12 cellular contexts compared by ENCODE assay signal in the genomic region with DNA sequence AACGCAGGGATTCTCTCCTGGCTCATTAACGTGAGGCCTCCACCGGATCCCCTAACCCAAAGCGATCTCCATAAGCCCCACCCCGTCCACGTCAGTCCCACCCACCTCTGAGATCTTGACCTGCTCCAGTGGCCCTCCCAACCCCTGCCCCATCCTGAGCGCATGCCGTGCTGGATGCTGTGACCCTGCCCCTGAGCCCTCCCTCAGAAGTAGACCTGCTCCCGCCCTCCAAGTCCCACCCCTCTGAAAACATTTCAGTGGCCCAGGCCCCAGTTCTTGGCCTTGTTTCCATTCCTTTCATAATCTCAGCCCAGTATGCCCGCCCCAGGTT. TPM values are rescaled to one million over a fixed set of nuclear protein-coding genes. Genes with fewer than 3 reads are reported as not detected.
DNase-seq lines count a peak whose midpoint lies in the region; ATAC-seq lines count a peak whose summit lies in the region.
"Had no signal": no experiment of that assay in that cellular context is flagged by ENCODE, and none has a peak within 500 bp of the region (broad histone marks: within the 10 kb centered on the region; RNA-seq: fewer than 3 reads in every experiment).

No MANE protein-coding gene starts in this region.

- peaks cover 44% of the 10 kb centered on the region for H3K27me3 Mint-ChIP-seq in stimulated activated naive CD8-positive, alpha-beta T cell treated with anti-CD3 and anti-CD28 coated beads, Interleukin-15, amount 100 ng/mL, for 72 hours
- H3K27me3 Mint-ChIP-seq in activated T-helper 17 cell treated with anti-CD3 and anti-CD28 coated beads, Interleukin-2, amount 50 U/mL, for 72 hours = peaks cover 27% of the 10 kb centered on the region

- intact Hi-C loops in posterior vena cava (cut with DNase I) = loop anchor here (5.0 to 10.0 kb wide), 2 partner anchors 93 to 96 kb away; no protein-coding TSS in a partner anchor

- no peaks in the 10 kb centered on the region for H3K36me3 Mint-ChIP-seq in activated T-helper 17 cell treated with anti-CD3 and anti-CD28 coated beads, Interleukin-2, amount 50 U/mL, for 72 hours (ENCODE audit: low read depth)

- DNase-seq in stimulated activated naive CD8-positive, alpha-beta T cell treated with anti-CD3 and anti-CD28 coated beads, Interleukin-15, amount 100 ng/mL, for 72 hours = no peak
- DNase-seq in stimulated activated naive CD8-positive, alpha-beta T cell treated with anti-CD3 and anti-CD28 coated beads, Interleukin-15, Interleukin-2, amounts not matched to agents 100 U/mL and 50 U/mL, for 24 hours = no peak
- DNase-seq in islet precursor cell = peak; percentile 91
- no peak for DNase-seq in NCI-H1092 (lab: John Stamatoyannopoulos, UW)
- no peak for DNase-seq in posterior vena cava (ENCODE audit: low spot score)
- no peak for DNase-seq in SHP77 (lab: John Stamatoyannopoulos, UW)
- DNase-seq: C1 segment of cervical spinal cord, NCI-H1694 treated with DMSO at 0.1 percent for 48 hours, tibial artery had no signal

- H3K27ac Mint-ChIP-seq in stimulated activated naive CD8-positive, alpha-beta T cell treated with anti-CD3 and anti-CD28 coated beads, Interleukin-15, amount 100 ng/mL, for 72 hours = peak overlapping the region in 1 of 2 donors; percentile 69
- no peak overlapping the region for H3K27ac Mint-ChIP-seq in activated T-helper 17 cell treated with anti-CD3 and anti-CD28 coated beads, Interleukin-2, amount 50 U/mL, for 72 hours

- peaks cover 43% of the 10 kb centered on the region for H3K4me1 Mint-ChIP-seq in stimulated activated naive CD8-positive, alpha-beta T cell treated with anti-CD3 and anti-CD28 coated beads, Interleukin-15, amount 100 ng/mL, for 72 hours
- H3K4me1 Mint-ChIP-seq in activated T-helper 17 cell treated with anti-CD3 and anti-CD28 coated beads, Interleukin-2, amount 50 U/mL, for 72 hours = peaks cover 20% of the 10 kb centered on the region

- no peaks in the 10 kb centered on the region for H3K9me3 Mint-ChIP-seq in stimulated activated naive CD8-positive, alpha-beta T cell treated with anti-CD3 and anti-CD28 coated beads, Interleukin-15, amount 100 ng/mL, for 72 hours
- no peaks in the 10 kb centered on the region for H3K9me3 Mint-ChIP-seq in activated T-helper 17 cell treated with anti-CD3 and anti-CD28 coated beads, Interleukin-2, amount 50 U/mL, for 72 hours

- H3K4me3 Mint-ChIP-seq in stimulated activated naive CD8-positive, alpha-beta T cell treated with anti-CD3 and anti-CD28 coated beads, Interleukin-15, amount 100 ng/mL, for 72 hours = peak overlapping the region; percentile 62 to 71
- peak overlapping the region; percentile 52 for H3K4me3 Mint-ChIP-seq in activated T-helper 17 cell treated with anti-CD3 and anti-CD28 coated beads, Interleukin-2, amount 50 U/mL, for 72 hours

- no peak for ATAC-seq in stimulated activated naive CD8-positive, alpha-beta T cell treated with anti-CD3 and anti-CD28 coated beads, Interleukin-15, amount 100 ng/mL, for 72 hours
- no peak for ATAC-seq in stimulated activated naive CD8-positive, alpha-beta T cell treated with anti-CD3 and anti-CD28 coated beads, Interleukin-15, Interleukin-2, amounts not matched to agents 100 U/mL and 50 U/mL, for 24 hours
- ATAC-seq in activated T-helper 17 cell treated with anti-CD3 and anti-CD28 coated beads, Interleukin-2, amount 50 U/mL, for 72 hours (replicated peaks) = no peak
- ATAC-seq in GM21737 (IDR thresholded peaks at IDR 0.05; ENCODE audit: unreplicated experiment) = no peak
- ATAC-seq: right lobe of liver had no signal

RNA-seq across cellular contexts. Expression of gene LMTK3, which starts 19.9 kb away (rescaled TPM):
- 1 to 10 TPM; 3.8 to 5.9 TPM for total RNA-seq in activated T-helper 17 cell treated with anti-CD3 and anti-CD28 coated beads, Interleukin-2, amount 50 U/mL, for 72 hours
- total RNA-seq in posterior vena cava = under 1 TPM; 0.19 to 0.57 TPM

RNA-seq across cellular contexts. Expression of gene CYTH2, which starts 22.6 kb away (rescaled TPM):
- 10 to 100 TPM; 30.6 to 35.4 TPM for total RNA-seq in activated T-helper 17 cell treated with anti-CD3 and anti-CD28 coated beads, Interleukin-2, amount 50 U/mL, for 72 hours
- 10 to 100 TPM; 34.1 to 49.2 TPM for total RNA-seq in posterior vena cava

RNA-seq across cellular contexts. Expression of gene KCNJ14, which starts 36.4 kb away (rescaled TPM):
- total RNA-seq in activated T-helper 17 cell treated with anti-CD3 and anti-CD28 coated beads, Interleukin-2, amount 50 U/mL, for 72 hours = 1 to 10 TPM; 1.7 to 2.1 TPM
- under 1 TPM; 0.52 to 0.65 TPM for total RNA-seq in posterior vena cava

RNA-seq across cellular contexts. Expression of gene GRWD1, which starts 46.0 kb away (rescaled TPM):
- 10 to 100 TPM; 34.9 to 72.9 TPM for total RNA-seq in activated T-helper 17 cell treated with anti-CD3 and anti-CD28 coated beads, Interleukin-2, amount 50 U/mL, for 72 hours
- total RNA-seq in posterior vena cava = 10 to 100 TPM; 21.1 to 24.2 TPM
